40 cellular contexts compared by ENCODE assay signal in genomic region chr10:102172288-102172687, GRCh38. TPM values are rescaled to one million over a fixed set of nuclear protein-coding genes. Genes with fewer than 3 reads are reported as not detected.
"Had no signal": no experiment of that assay in that cellular context is flagged by ENCODE, and none has a peak within 500 bp of the region (broad histone marks: within the 10 kb centered on the region; RNA-seq: fewer than 3 reads in every experiment).

No MANE protein-coding gene starts in this region.

- H3K27ac Mint-ChIP-seq: activated B cell treated with CpG ODN at 0.5 μM for 24 hours; activated CD4-positive, alpha-beta memory T cell treated with anti-CD3 and anti-CD28 coated beads for 36 hours; activated CD4-positive, alpha-beta T cell treated with anti-CD3 and anti-CD28 coated beads, Interleukin-2, amount 10 ng/mL, durations not matched to agents 24 days and 14 days; activated CD8-positive, alpha-beta T cell treated with anti-CD3 and anti-CD28 coated beads for 36 hours; activated naive CD4-positive, alpha-beta T cell treated with anti-CD3 and anti-CD28 coated beads, Interleukin-2, amount 50 U/mL, for 24 hours; activated naive CD8-positive, alpha-beta T cell; activated naive CD8-positive, alpha-beta T cell treated with anti-CD3 and anti-CD28 coated beads, Interleukin-2, amount 10 ng/mL, durations not matched to agents 7 days and 5 days; activated naive CD8-positive, alpha-beta T cell treated with anti-CD3 and anti-CD28 coated beads, Interleukin-2, amount 50 U/mL, for 24 hours; activated T-cell treated with anti-CD3 and anti-CD28 coated beads, Interleukin-2, amount 50 U/mL, for 72 hours; activated T-helper 1 cell treated with anti-CD3 and anti-CD28 coated beads, Interleukin-12 subunit alpha, Interleukin-12 subunit beta, Interleukin-2, Interleukin-4 antibody, amounts not matched to agents 30 ng/mL and 10 ng/mL and 1 ng/mL, durations not matched to agents 14 hours and 24 hours and 36 hours; activated T-helper 17 cell treated with anti-CD3 and anti-CD28 coated beads, Interleukin-2, amount 50 U/mL, for 72 hours; brain; T-helper 1 cell treated with Interleukin-12 subunit alpha and Interleukin-12 subunit beta and Interleukin-4 antibody, amounts not matched to agents 30 μg/mL and 1 μg/mL, for 36 hours; T-helper 2 cell treated with Interferon-gamma antibody and Interleukin-4, amounts not matched to agents 5 μg/mL and 100 μg/mL, for 36 hours had no signal

- H3K4me3 Mint-ChIP-seq: activated B cell treated with CpG ODN at 0.5 μM for 24 hours; activated CD4-positive, alpha-beta memory T cell treated with anti-CD3 and anti-CD28 coated beads for 36 hours; activated CD4-positive, alpha-beta T cell treated with anti-CD3 and anti-CD28 coated beads, Interleukin-2, amount 10 ng/mL, durations not matched to agents 24 days and 14 days; activated CD8-positive, alpha-beta T cell treated with anti-CD3 and anti-CD28 coated beads for 36 hours; activated naive CD4-positive, alpha-beta T cell treated with anti-CD3 and anti-CD28 coated beads, Interleukin-2, amount 10 ng/mL, durations not matched to agents 7 days and 5 days; activated naive CD4-positive, alpha-beta T cell treated with anti-CD3 and anti-CD28 coated beads, Interleukin-2, amount 50 U/mL, for 24 hours; activated naive CD8-positive, alpha-beta T cell; activated naive CD8-positive, alpha-beta T cell treated with anti-CD3 and anti-CD28 coated beads, Interleukin-2, amount 10 ng/mL, durations not matched to agents 7 days and 5 days; activated naive CD8-positive, alpha-beta T cell treated with anti-CD3 and anti-CD28 coated beads, Interleukin-2, amount 50 U/mL, for 24 hours; activated T-cell treated with anti-CD3 and anti-CD28 coated beads, Interleukin-2, amount 50 U/mL, for 4 hours; activated T-cell treated with anti-CD3 and anti-CD28 coated beads, Interleukin-2, amount 50 U/mL, for 72 hours; activated T-helper 1 cell treated with anti-CD3 and anti-CD28 coated beads, Interleukin-12 subunit alpha, Interleukin-12 subunit beta, Interleukin-2, Interleukin-4 antibody, amounts not matched to agents 30 ng/mL and 10 ng/mL and 1 ng/mL, durations not matched to agents 14 hours and 24 hours and 36 hours; activated T-helper 17 cell treated with anti-CD3 and anti-CD28 coated beads, Interleukin-2, amount 50 U/mL, for 72 hours; central memory CD8-positive, alpha-beta T cell; T-helper 1 cell treated with Interleukin-12 subunit alpha and Interleukin-12 subunit beta and Interleukin-4 antibody, amounts not matched to agents 30 μg/mL and 1 μg/mL, for 36 hours; T-helper 2 cell treated with Interferon-gamma antibody and Interleukin-4, amounts not matched to agents 5 μg/mL and 100 μg/mL, for 36 hours had no signal

- H3K4me3 ChIP-seq: ascending aorta, cardiac muscle cell had no signal

- H3K27me3 Mint-ChIP-seq: activated B cell treated with CpG ODN at 0.5 μM for 24 hours; activated naive CD8-positive, alpha-beta T cell; activated naive CD8-positive, alpha-beta T cell treated with anti-CD3 and anti-CD28 coated beads, Interleukin-2, amount 10 ng/mL, durations not matched to agents 7 days and 5 days; activated T-helper 17 cell treated with anti-CD3 and anti-CD28 coated beads, Interleukin-2, amount 50 U/mL, for 72 hours had no signal

- FAIRE-seq: bronchial epithelial cell, TTC549 had no signal

- H3K4me1 Mint-ChIP-seq: activated T-helper 17 cell treated with anti-CD3 and anti-CD28 coated beads, Interleukin-2, amount 50 U/mL, for 72 hours had no signal

- H3K36me3 ChIP-seq: ascending aorta, cardiac muscle cell had no signal

- H3K27ac ChIP-seq: ascending aorta, cardiac muscle cell, VCaP had no signal

- H3K9me3 ChIP-seq: ascending aorta had no signal

- H3K36me3 Mint-ChIP-seq: activated CD4-positive, alpha-beta memory T cell treated with anti-CD3 and anti-CD28 coated beads for 36 hours; activated naive CD4-positive, alpha-beta T cell treated with anti-CD3 and anti-CD28 coated beads, Interleukin-2, amount 10 ng/mL, durations not matched to agents 7 days and 5 days; activated naive CD4-positive, alpha-beta T cell treated with anti-CD3 and anti-CD28 coated beads, Interleukin-2, amount 50 U/mL, for 24 hours; activated naive CD8-positive, alpha-beta T cell; activated naive CD8-positive, alpha-beta T cell treated with anti-CD3 and anti-CD28 coated beads, Interleukin-2, amount 10 ng/mL, durations not matched to agents 7 days and 5 days; brain had no signal

- ATAC-seq: activated CD8-positive, alpha-beta T cell treated with anti-CD3 and anti-CD28 coated beads for 36 hours; activated naive CD8-positive, alpha-beta T cell treated with anti-CD3 and anti-CD28 coated beads, Interleukin-2, amount 50 U/mL, for 24 hours; activated T-cell treated with anti-CD3 and anti-CD28 coated beads, Interleukin-2, amount 50 U/mL, for 4 hours; activated T-cell treated with anti-CD3 and anti-CD28 coated beads, Interleukin-2, amount 50 U/mL, for 72 hours; activated T-helper 17 cell treated with anti-CD3 and anti-CD28 coated beads, Interleukin-2, amount 50 U/mL, for 72 hours had no signal

- H3K27me3 ChIP-seq: ascending aorta, cardiac muscle cell had no signal

- H3K9me3 Mint-ChIP-seq: activated B cell treated with CpG ODN at 0.5 μM for 24 hours; activated CD4-positive, alpha-beta memory T cell treated with anti-CD3 and anti-CD28 coated beads for 36 hours; activated CD4-positive, alpha-beta T cell treated with anti-CD3 and anti-CD28 coated beads, Interleukin-2, amount 10 ng/mL, durations not matched to agents 24 days and 14 days; activated CD8-positive, alpha-beta T cell treated with anti-CD3 and anti-CD28 coated beads for 36 hours; activated naive CD4-positive, alpha-beta T cell treated with anti-CD3 and anti-CD28 coated beads, Interleukin-2, amount 10 ng/mL, durations not matched to agents 7 days and 5 days; activated naive CD4-positive, alpha-beta T cell treated with anti-CD3 and anti-CD28 coated beads, Interleukin-2, amount 50 U/mL, for 24 hours; activated naive CD8-positive, alpha-beta T cell treated with anti-CD3 and anti-CD28 coated beads, Interleukin-2, amount 10 ng/mL, durations not matched to agents 7 days and 5 days; activated naive CD8-positive, alpha-beta T cell treated with anti-CD3 and anti-CD28 coated beads, Interleukin-2, amount 50 U/mL, for 24 hours; activated T-cell treated with anti-CD3 and anti-CD28 coated beads, Interleukin-2, amount 50 U/mL, for 4 hours; activated T-cell treated with anti-CD3 and anti-CD28 coated beads, Interleukin-2, amount 50 U/mL, for 72 hours; activated T-helper 1 cell treated with anti-CD3 and anti-CD28 coated beads, Interleukin-12 subunit alpha, Interleukin-12 subunit beta, Interleukin-2, Interleukin-4 antibody, amounts not matched to agents 30 ng/mL and 10 ng/mL and 1 ng/mL, durations not matched to agents 14 hours and 24 hours and 36 hours; activated T-helper 17 cell treated with anti-CD3 and anti-CD28 coated beads, Interleukin-2, amount 50 U/mL, for 72 hours; brain; central memory CD8-positive, alpha-beta T cell; T-helper 1 cell treated with Interleukin-12 subunit alpha and Interleukin-12 subunit beta and Interleukin-4 antibody, amounts not matched to agents 30 μg/mL and 1 μg/mL, for 36 hours; T-helper 2 cell treated with Interferon-gamma antibody and Interleukin-4, amounts not matched to agents 5 μg/mL and 100 μg/mL, for 36 hours had no signal

- DNase-seq: activated B cell treated with CpG ODN at 0.5 μM for 24 hours; activated CD4-positive, alpha-beta memory T cell treated with anti-CD3 and anti-CD28 coated beads for 36 hours; activated CD4-positive, alpha-beta T cell treated with anti-CD3 and anti-CD28 coated beads for 4 hours; activated CD4-positive, alpha-beta T cell treated with anti-CD3 and anti-CD28 coated beads, Interleukin-2, amount 10 ng/mL, durations not matched to agents 24 days and 14 days; activated CD4-positive, alpha-beta T cell treated with anti-CD3 and anti-CD28 coated beads, Interleukin-2, amount 50 U/mL, for 1 hour; activated CD4-positive, alpha-beta T cell treated with anti-CD3 and anti-CD28 coated beads, Interleukin-2, amount 50 U/mL, for 4 hours; activated CD4-positive, CD25-positive, alpha-beta regulatory T cell treated with anti-CD3 and anti-CD28 coated beads, Interleukin-2, amount 50 U/mL, for 72 hours; activated CD8-positive, alpha-beta memory T cell treated with anti-CD3 and anti-CD28 coated beads, Interleukin-2, amount 50 U/mL, for 4 hours; activated CD8-positive, alpha-beta T cell treated with anti-CD3 and anti-CD28 coated beads for 36 hours; activated effector memory CD4-positive, alpha-beta T cell treated with Interleukin-2 at 50 U/mL for 16 hours; activated gamma-delta T cell; activated naive CD4-positive, alpha-beta T cell treated with anti-CD3 and anti-CD28 coated beads, Interleukin-2, amount 10 ng/mL, durations not matched to agents 7 days and 5 days; activated naive CD4-positive, alpha-beta T cell treated with Interleukin-2 at 50 U/mL for 16 hours; activated naive CD8-positive, alpha-beta T cell treated with anti-CD3 and anti-CD28 coated beads, Interleukin-2, amount 10 ng/mL, durations not matched to agents 7 days and 5 days; activated naive CD8-positive, alpha-beta T cell treated with anti-CD3 and anti-CD28 coated beads, Interleukin-2, amount 50 U/mL, for 24 hours; activated T-cell treated with anti-CD3 and anti-CD28 coated beads for 4 hours; activated T-cell treated with anti-CD3 and anti-CD28 coated beads, Interleukin-2, amount 50 U/mL, for 1 hour; activated T-cell treated with anti-CD3 and anti-CD28 coated beads, Interleukin-2, amount 50 U/mL, for 4 hours; activated T-cell treated with anti-CD3 and anti-CD28 coated beads, Interleukin-2, amount 50 U/mL, for 72 hours; amygdala; anterior cingulate cortex; caudate nucleus; cerebellar nuclear complex; T-helper 2 cell; T-helper 9 cell had no signal

RNA-seq across cellular contexts. Expression of gene ELOVL3, which starts 53.8 kb away (rescaled TPM):
- total RNA-seq: activated B cell treated with CpG ODN at 0.5 μM for 24 hours; activated CD4-positive, alpha-beta T cell treated with anti-CD3 and anti-CD28 coated beads, Interleukin-2, amount 10 ng/mL, durations not matched to agents 24 days and 14 days; activated CD8-positive, alpha-beta memory T cell treated with anti-CD3 and anti-CD28 coated beads for 36 hours; activated CD8-positive, alpha-beta T cell treated with anti-CD3 and anti-CD28 coated beads for 36 hours; activated T-cell treated with anti-CD3 and anti-CD28 coated beads, Interleukin-2, amount 50 U/mL, for 4 hours; ascending aorta; bronchial epithelial cell; cardiac muscle cell; chondrocyte had no signal
